ENCODE assay signal across 10 cellular contexts in the genomic region with DNA sequence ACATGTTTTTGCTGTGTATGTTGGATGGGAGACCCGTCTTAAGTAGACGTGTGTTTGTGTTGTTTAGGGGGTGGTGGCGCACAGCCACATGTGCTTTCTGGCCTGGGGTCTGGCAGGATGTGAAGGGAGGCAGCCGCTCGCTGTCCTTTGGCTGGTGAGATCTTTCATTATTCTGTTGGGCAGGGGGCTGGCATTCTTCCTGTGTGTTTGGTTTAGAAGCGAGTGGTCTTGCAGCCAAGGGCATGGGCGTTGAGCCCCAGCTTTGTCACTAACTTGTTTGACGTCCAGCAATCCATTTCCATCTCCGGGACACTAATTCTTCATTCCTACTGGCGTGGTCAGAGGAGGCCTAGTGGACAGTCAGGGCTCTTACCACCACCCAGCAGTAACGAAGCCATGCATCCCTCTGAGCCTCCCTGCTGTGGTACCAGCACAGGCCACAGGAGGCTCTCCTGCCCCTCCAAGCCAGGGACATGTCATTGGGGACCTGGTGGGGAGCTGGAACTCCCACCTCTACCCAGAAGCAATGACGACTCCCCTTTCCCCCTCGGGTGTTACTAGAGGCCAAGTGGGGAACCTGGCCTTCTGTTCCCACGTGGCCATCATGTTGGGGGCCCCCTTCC. TPM values are rescaled to one million over a fixed set of nuclear protein-coding genes. Genes with fewer than 3 reads are reported as not detected.
A peak's percentile ranks its signal among the peaks of the same experiment; 100 is the strongest.
DNase-seq lines count a peak whose midpoint lies in the region; ATAC-seq and TF ChIP-seq lines count a peak whose summit lies in the region.
"Had no signal": no experiment of that assay in that cellular context is flagged by ENCODE, and none has a peak within 500 bp of the region (broad histone marks: within the 10 kb centered on the region; RNA-seq: fewer than 3 reads in every experiment).

No MANE protein-coding gene starts in this region.

- H3K9ac ChIP-seq in SK-N-SH: no peak overlapping the region

- H2AFZ ChIP-seq in GM23338 (no peak overlapping the region), SK-N-SH (ENCODE audit: low read depth) (no peak overlapping the region)

- peak; percentile 95 for ATAC-seq in GM23338
- ATAC-seq in GM18909 (IDR thresholded peaks at IDR 0.05; ENCODE audit: poor library complexity, unreplicated experiment): no peak

- H4K20me1 ChIP-seq in GM23338 (replicated peaks; ENCODE audit: insufficient read depth) (peaks cover 4% of the 10 kb centered on the region; the same call in 1 of the 2 replicates), SK-N-SH (ENCODE audit: insufficient read depth) (no peaks in the 10 kb centered on the region)

- H3K79me2 ChIP-seq in GM23338 (replicated peaks; ENCODE audit: insufficient read depth) (peaks cover 3% of the 10 kb centered on the region; the same call in 1 of the 2 replicates), SK-N-SH (ENCODE audit: insufficient read depth) (peaks cover 92% of the 10 kb centered on the region)

- no peaks in the 10 kb centered on the region for H3F3A ChIP-seq in GM23338 (replicated peaks; ENCODE audit: low read depth)
- peaks cover 21% of the 10 kb centered on the region for H3F3A ChIP-seq in SK-N-SH (replicated peaks; ENCODE audit: insufficient read depth)

- H3K4me3 Mint-ChIP-seq in GM23338: no peak overlapping the region
- H3K4me3 Mint-ChIP-seq: activated T-helper 1 cell treated with anti-CD3 and anti-CD28 coated beads, Interleukin-12 subunit alpha, Interleukin-12 subunit beta, Interleukin-2, Interleukin-4 antibody, amounts not matched to agents 30 ng/mL and 10 ng/mL and 1 ng/mL, durations not matched to agents 14 hours and 24 hours and 36 hours had no signal

- DNase-seq in GM23338 (ENCODE audit: low spot score) (peak; percentile 68), SK-N-SH (peak; percentile 45), left ventricle myocardium inferior (no peak), testis (no peak), RWPE1 (ENCODE audit: low spot score) (no peak), NK-92 (lab: John Stamatoyannopoulos, UW; ENCODE audit: unreplicated experiment) (no peak)
- DNase-seq: NCI-H2171 treated with DMSO at 0.1 percent for 48 hours, T-helper 1 cell had no signal

- peaks cover 24% of the 10 kb centered on the region for H3K4me1 Mint-ChIP-seq in GM23338

- H3K27me3 ChIP-seq in GM23338 (ENCODE audit: insufficient read depth) (no peaks in the 10 kb centered on the region), SK-N-SH (ENCODE audit: insufficient read depth) (no peaks in the 10 kb centered on the region), left ventricle myocardium inferior (ENCODE audit: low read depth) (no peaks in the 10 kb centered on the region), testis (no peaks in the 10 kb centered on the region)

- TF ChIP-seq EP300 in SK-N-SH (IDR thresholded peaks at IDR 0.05; ENCODE audit: borderline replicate concordance in 1 of 2, low read depth in 1 of 2, low read length in 1 of 2): no peak

- no peak overlapping the region for H3K27ac ChIP-seq in GM23338 (ENCODE audit: low read depth)
- no peak overlapping the region for H3K27ac ChIP-seq in SK-N-SH (ENCODE audit: low read depth in 2 of 2, low read length in 1 of 2)
- H3K27ac ChIP-seq in left ventricle myocardium inferior (replicated peaks): peak overlapping the region; percentile 82
- H3K27ac ChIP-seq in testis: peak overlapping the region; percentile 1 to 70
- no peak overlapping the region for H3K27ac ChIP-seq in RWPE1

- no peaks in the 10 kb centered on the region for H3K36me3 Mint-ChIP-seq in GM23338 (ENCODE audit: low read depth)

- H3K9me2 ChIP-seq in GM23338 (ENCODE audit: insufficient read depth) (no peaks in the 10 kb centered on the region), SK-N-SH (no peaks in the 10 kb centered on the region)

- CTCF ChIA-PET in SK-N-SH (lab: Yijun Ruan, JAX) (interaction anchor here (1.6 to 3.0 kb wide), 2 partner anchors 10 to 315 kb away, joined by 6 to 13 read pairs; a partner anchor contains a TSS), RWPE1 (lab: Yijun Ruan, JAX) (interaction anchor here (0.6 to 0.7 kb wide), 2 partner anchors 163 to 418 kb away, joined by 3 read pairs; no protein-coding TSS in a partner anchor)

- H3K9me3 ChIP-seq in SK-N-SH (no peaks in the 10 kb centered on the region), left ventricle myocardium inferior (replicated peaks) (peaks cover 8% of the 10 kb centered on the region), testis (no peaks in the 10 kb centered on the region)

- no peak overlapping the region for H3K4me3 ChIP-seq in GM23338
- no peak overlapping the region; a peak in 1 of 4 replicates for H3K4me3 ChIP-seq in SK-N-SH (ENCODE audit: low read depth in 2 of 2, low read length in 1 of 2)
- H3K4me3 ChIP-seq in left ventricle myocardium inferior: no peak overlapping the region
- H3K4me3 ChIP-seq in testis: no peak overlapping the region

- H3K9me3 Mint-ChIP-seq in GM23338: no peaks in the 10 kb centered on the region
- H3K9me3 Mint-ChIP-seq: activated T-helper 1 cell treated with anti-CD3 and anti-CD28 coated beads, Interleukin-12 subunit alpha, Interleukin-12 subunit beta, Interleukin-2, Interleukin-4 antibody, amounts not matched to agents 30 ng/mL and 10 ng/mL and 1 ng/mL, durations not matched to agents 14 hours and 24 hours and 36 hours had no signal

- H3K4me1 ChIP-seq in GM23338 (ENCODE audit: insufficient read depth): 0 out of 2 replicates have a peak, but pooled peaks cover 3% of the 10 kb centered on the region
- peaks cover 0 to 15% of the 10 kb centered on the region in 2 experiments; a peak in 2 of 4 replicates for H3K4me1 ChIP-seq in SK-N-SH (ENCODE audit: control insufficient read depth in 1 of 2, insufficient read depth in 2 of 2, low read depth in 1 of 2, low read length in 1 of 2)
- H3K4me1 ChIP-seq in left ventricle myocardium inferior: peaks cover 65% of the 10 kb centered on the region
- H3K4me1 ChIP-seq in testis: no peaks in the 10 kb centered on the region

- 89% methylated on average over 14 of the region's 14 CpGs for WGBS in SK-N-SH (ENCODE audit: low lambda C conversion rate)
- WGBS in testis, 2 donors: 75 to 80% methylated on average over 14 of the region's 14 CpGs

- peaks cover 2% of the 10 kb centered on the region for H3K27me3 Mint-ChIP-seq in GM23338 (ENCODE audit: insufficient read depth, low read depth, poor library complexity)

- no peaks in the 10 kb centered on the region for H3K36me3 ChIP-seq in GM23338 (ENCODE audit: insufficient read depth)
- peaks cover 0 to 3% of the 10 kb centered on the region in 2 experiments for H3K36me3 ChIP-seq in SK-N-SH (replicated peaks in 1 of 2; ENCODE audit: control insufficient read depth in 1 of 2, insufficient read depth in 2 of 2, low read length in 1 of 2)
- H3K36me3 ChIP-seq in left ventricle myocardium inferior: no peaks in the 10 kb centered on the region
- H3K36me3 ChIP-seq in testis (ENCODE audit: low read depth, missing control alignments): no peaks in the 10 kb centered on the region

- no peak for TF ChIP-seq POLR2A in testis (IDR thresholded peaks at IDR 0.05)

- POLR2A ChIA-PET in SK-N-SH (lab: Yijun Ruan, JAX) (no interaction called here), RWPE1 (lab: Yijun Ruan, JAX; ENCODE audit: low non-redundant PET) (no interaction called here)

- TF ChIP-seq RAD21 in SK-N-SH (IDR thresholded peaks at IDR 0.05; ENCODE audit: low read length): no peak

- H3K4me2 ChIP-seq in GM23338 (no peak overlapping the region), SK-N-SH (no peak overlapping the region)

- peak; percentile 47 to 60 for TF ChIP-seq CTCF in GM23338 (conservative IDR thresholded peaks at IDR 0.05; ENCODE audit: low read depth in 2 of 2)
- TF ChIP-seq CTCF in SK-N-SH (IDR thresholded peaks at IDR 0.05): peak; percentile 26
- TF ChIP-seq CTCF in left ventricle myocardium inferior (IDR thresholded peaks at IDR 0.05; ENCODE audit: borderline replicate concordance): peak; percentile 27
- TF ChIP-seq CTCF in testis (IDR thresholded peaks at IDR 0.05): no peak
- no peak; the same call in 1 of the 2 replicates for TF ChIP-seq CTCF in RWPE1 (conservative IDR thresholded peaks at IDR 0.05; ENCODE audit: low read depth)

- intact Hi-C loops in left ventricle myocardium inferior (cut with micrococcal nuclease): no loop called here
- intact Hi-C loops in testis (cut with DNase I; ENCODE audit: low total_unique reads): no loop called here

- H3K27ac Mint-ChIP-seq in GM23338: no peak overlapping the region
- H3K27ac Mint-ChIP-seq: activated T-helper 1 cell treated with anti-CD3 and anti-CD28 coated beads, Interleukin-12 subunit alpha, Interleukin-12 subunit beta, Interleukin-2, Interleukin-4 antibody, amounts not matched to agents 30 ng/mL and 10 ng/mL and 1 ng/mL, durations not matched to agents 14 hours and 24 hours and 36 hours had no signal

TF ChIP-seq in GM23338, 12 proteins besides CTCF, POLR2A, EP300 and RAD21 (continues in another document):
- no peak for TF ChIP-seq EZH2 (IDR thresholded peaks at IDR 0.05; ENCODE audit: low read depth, unreplicated experiment)

TF ChIP-seq in SK-N-SH, 30 proteins besides CTCF, POLR2A, EP300 and RAD21 (continues in another document):
- TF ChIP-seq MXI1 (IDR thresholded peaks at IDR 0.05; ENCODE audit: low read depth, low read length): no peak
- TF ChIP-seq NRF1 (IDR thresholded peaks at IDR 0.05; ENCODE audit: low read depth, low read length): no peak

RNA-seq across cellular contexts. Expression of a gene that starts 10.7 kb away (rescaled TPM):
- 7.2 and 7.4 TPM in 2 replicates for total RNA-seq in GM23338 (2014; rRNA removed; shearing (Covaris generic))
- 0.99 and 2.0 TPM in 2 replicates for polyA plus RNA-seq in GM23338 (2016; fragmentation: Nextera tagmentation; extraction: Ambion mirVana)
- polyA plus RNA-seq in SK-N-SH (2012; rRNA removed): 64.8 and 79.1 TPM in 2 replicates
- polyA plus RNA-seq in SK-N-SH (2012; cell fraction: cytosol; rRNA removed): 58.2 and 72.5 TPM in 2 replicates
- polyA plus RNA-seq in SK-N-SH (2012; cell fraction: nucleus; rRNA removed): 76.8 and 79.3 TPM in 2 replicates
- total RNA-seq in left ventricle myocardium inferior: 95.8 TPM
- total RNA-seq in testis: 10 to 100 TPM; 18.2 to 21.5 TPM
- polyA plus RNA-seq in testis (ENCODE audit: insufficient read depth, low read depth, low replicate concordance): 14.3 TPM
- total RNA-seq: activated T-helper 1 cell treated with anti-CD3 and anti-CD28 coated beads, Interleukin-12 subunit alpha, Interleukin-12 subunit beta, Interleukin-2, Interleukin-4 antibody, amounts not matched to agents 30 ng/mL and 10 ng/mL and 1 ng/mL, durations not matched to agents 14 hours and 24 hours and 36 hours had no signal

Comparison
In these comparisons a context has a peak if more than half of its experiments do, and no peak if none do; other contexts are left out.
1. DNase-seq: peak in GM23338 (single experiment) and SK-N-SH (single experiment); none in left ventricle myocardium inferior (single experiment), testis (single experiment), RWPE1 (single experiment) and NK-92 (single experiment).
2. H3K27ac ChIP-seq: peak in left ventricle myocardium inferior (single experiment) and testis (2 of 2); none in GM23338 (single experiment), SK-N-SH (0 of 2) and RWPE1 (single experiment).
3. CTCF ChIP-seq: peak in GM23338 (2 of 2), SK-N-SH (single experiment) and left ventricle myocardium inferior (single experiment); none in testis (0 of 3) and RWPE1 (single experiment).